In the genomic region with DNA sequence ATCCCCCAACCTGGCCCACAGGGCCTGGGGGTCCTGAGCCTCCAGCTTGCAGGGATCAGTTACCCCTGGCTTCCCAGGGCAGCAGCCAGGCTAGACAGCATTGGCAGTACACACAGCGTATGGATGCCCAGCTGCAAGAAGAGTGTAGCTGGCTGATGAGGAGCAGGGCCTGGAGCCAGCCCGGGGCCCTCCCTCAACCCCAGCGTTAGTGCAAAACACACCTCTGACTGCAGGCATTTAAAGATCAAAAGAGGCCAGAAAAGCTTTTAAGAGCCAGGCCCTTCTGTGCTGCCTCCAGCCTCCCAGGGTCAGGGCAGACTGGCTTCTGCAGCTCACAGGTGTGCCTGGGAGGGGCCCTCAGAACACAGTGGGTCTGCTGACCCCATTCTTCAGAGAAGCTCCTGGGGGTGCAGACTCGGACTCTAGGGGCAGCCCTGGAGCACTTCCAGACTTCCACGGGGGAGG, we compare ENCODE assay signal across 27 cellular contexts.
DNase-seq lines count a peak whose midpoint lies in the region; ATAC-seq and TF ChIP-seq lines count a peak whose summit lies in the region.
"Had no signal": no experiment of that assay in that cellular context is flagged by ENCODE, and none has a peak within 500 bp of the region (broad histone marks: within the 10 kb centered on the region; RNA-seq: fewer than 3 reads in every experiment).

No MANE protein-coding gene starts in this region.

- H3K4me3 ChIP-seq in right atrium auricular region (no peak overlapping the region), neural progenitor cell (no peak overlapping the region)
- H3K4me3 ChIP-seq: ascending aorta, BLaER1, colonic mucosa, right lobe of liver, transverse colon had no signal

- peaks cover 2% of the 10 kb centered on the region for H3K36me3 Mint-ChIP-seq in neural progenitor cell
- no peaks in the 10 kb centered on the region for H3K36me3 Mint-ChIP-seq in osteocyte (ENCODE audit: unreplicated experiment)
- H3K36me3 Mint-ChIP-seq: activated naive CD8-positive, alpha-beta T cell treated with anti-CD3 and anti-CD28 coated beads for 36 hours had no signal

- ATAC-seq in left cardiac atrium (no peak), GM19452 (IDR thresholded peaks at IDR 0.05; ENCODE audit: unreplicated experiment) (no peak)
- ATAC-seq: activated CD8-positive, alpha-beta T cell treated with anti-CD3 and anti-CD28 coated beads, Interleukin-2, amount 10 ng/mL, durations not matched to agents 7 days and 5 days; left ventricle myocardium superior; right lobe of liver had no signal

- H3K4me1 Mint-ChIP-seq in neural progenitor cell = peaks cover 37% of the 10 kb centered on the region
- H3K4me1 Mint-ChIP-seq in osteocyte (ENCODE audit: unreplicated experiment) = peaks cover 25% of the 10 kb centered on the region

- H2AFZ ChIP-seq in neural progenitor cell (replicated peaks) = no peak overlapping the region

- intact Hi-C loops in left cardiac atrium (cut with DNase I) = no loop called here

- peaks cover 5% of the 10 kb centered on the region for H3K27me3 Mint-ChIP-seq in neural progenitor cell (ENCODE audit: insufficient read depth, low read depth)
- no peaks in the 10 kb centered on the region for H3K27me3 Mint-ChIP-seq in osteocyte (ENCODE audit: unreplicated experiment)
- H3K27me3 Mint-ChIP-seq: activated naive CD8-positive, alpha-beta T cell treated with anti-CD3 and anti-CD28 coated beads for 36 hours; progenitor cell of endocrine pancreas had no signal

- peak overlapping the region; percentile 60 for H3K27ac Mint-ChIP-seq in neural progenitor cell
- no peak overlapping the region for H3K27ac Mint-ChIP-seq in osteocyte (ENCODE audit: unreplicated experiment)
- H3K27ac Mint-ChIP-seq: activated CD8-positive, alpha-beta T cell treated with anti-CD3 and anti-CD28 coated beads, Interleukin-2, amount 10 ng/mL, durations not matched to agents 7 days and 5 days; activated naive CD8-positive, alpha-beta T cell treated with anti-CD3 and anti-CD28 coated beads for 36 hours; activated T-helper 2 cell treated with anti-CD3 and anti-CD28 coated beads, Interferon-gamma antibody, Interleukin-2, Interleukin-4, amounts not matched to agents 10 μg/mL and 5 μg/mL and 100 μg/mL, durations not matched to agents 14 hours and 24 hours and 36 hours; progenitor cell of endocrine pancreas had no signal

- no peak overlapping the region for H3K27ac ChIP-seq in right atrium auricular region
- H3K27ac ChIP-seq in RWPE1 = peak overlapping the region; percentile 99
- no peak overlapping the region for H3K27ac ChIP-seq in neural progenitor cell
- H3K27ac ChIP-seq: BLaER1, colonic mucosa, epithelial cell of prostate, right lobe of liver, transverse colon had no signal

- CTCF ChIA-PET in RWPE1 (lab: Yijun Ruan, JAX) = interaction anchor here (0.7 to 0.8 kb wide), 2 partner anchors 10 to 11 kb away, joined by 3 to 4 read pairs; no protein-coding TSS in a partner anchor

- no peak for TF ChIP-seq CTCF in right atrium auricular region (IDR thresholded peaks at IDR 0.05)
- no peak for TF ChIP-seq CTCF in RWPE1 (conservative IDR thresholded peaks at IDR 0.05; ENCODE audit: low read depth)
- no peak for TF ChIP-seq CTCF in neural progenitor cell (IDR thresholded peaks at IDR 0.05)
- TF ChIP-seq CTCF in osteocyte (IDR thresholded peaks at IDR 0.05) = no peak

- H3K36me3 ChIP-seq in right atrium auricular region (no peaks in the 10 kb centered on the region), neural progenitor cell (no peaks in the 10 kb centered on the region)
- H3K36me3 ChIP-seq: colonic mucosa, transverse colon had no signal

- DNase-seq in left cardiac atrium (peak; percentile 18), right atrium auricular region (ENCODE audit: low spot score) (no peak), RWPE1 (ENCODE audit: low spot score) (no peak), neural progenitor cell (ENCODE audit: low spot score) (no peak), NCI-H2227 treated with DMSO at 0.1 percent for 48 hours (lab: John Stamatoyannopoulos, UW) (no peak), osteocyte (ENCODE audit: extremely low spot score, unreplicated experiment) (no peak)
- no peak for DNase-seq in NK-92 treated with Interleukin-12 subunit alpha and Interleukin-12 subunit beta, amount 100 ng/mL, for 24 hours (lab: John Stamatoyannopoulos, UW)
- DNase-seq: activated CD8-positive, alpha-beta T cell treated with anti-CD3 and anti-CD28 coated beads, Interleukin-2, amount 10 ng/mL, durations not matched to agents 7 days and 5 days; activated naive CD8-positive, alpha-beta T cell treated with anti-CD3 and anti-CD28 coated beads for 36 hours; colonic mucosa; effector CD4-positive, alpha-beta T cell; HCEC 1CT; IMR-90; left ventricle myocardium superior; NCI-H187; NCI-H526; SHP77 treated with DMSO at 0.1 percent for 48 hours; stimulated activated CD4-positive, alpha-beta T cell treated with anti-CD3 and anti-CD28 coated beads, Interleukin-12 subunit alpha, Interleukin-12 subunit beta, amount 100 ng/mL, for 4 hours; stimulated activated CD4-positive, alpha-beta T cell treated with anti-CD3 and anti-CD28 coated beads, Interleukin-2, amount 100 ng/mL, for 48 hours; transverse colon had no signal

- H3K9me3 ChIP-seq in right atrium auricular region (no peaks in the 10 kb centered on the region), neural progenitor cell (ENCODE audit: low read depth) (no peaks in the 10 kb centered on the region)
- H3K9me3 ChIP-seq: ascending aorta, BLaER1, colonic mucosa, right lobe of liver, transverse colon had no signal

- H3K9me3 Mint-ChIP-seq in neural progenitor cell (no peaks in the 10 kb centered on the region), osteocyte (ENCODE audit: unreplicated experiment) (no peaks in the 10 kb centered on the region)
- H3K9me3 Mint-ChIP-seq: activated naive CD8-positive, alpha-beta T cell treated with anti-CD3 and anti-CD28 coated beads for 36 hours; activated T-helper 2 cell treated with anti-CD3 and anti-CD28 coated beads, Interferon-gamma antibody, Interleukin-2, Interleukin-4, amounts not matched to agents 10 μg/mL and 5 μg/mL and 100 μg/mL, durations not matched to agents 14 hours and 24 hours and 36 hours had no signal

- no peaks in the 10 kb centered on the region for H4K20me1 ChIP-seq in neural progenitor cell (ENCODE audit: low read depth)
- H4K20me1 ChIP-seq: BLaER1 had no signal

- POLR2A ChIA-PET in RWPE1 (lab: Yijun Ruan, JAX; ENCODE audit: low non-redundant PET) = no interaction called here

- H3K4me1 ChIP-seq in right atrium auricular region (peaks cover 0 to 37% of the 10 kb centered on the region in 2 donors), neural progenitor cell (peaks cover 12% of the 10 kb centered on the region)

- H3K4me3 Mint-ChIP-seq in neural progenitor cell = no peak overlapping the region
- H3K4me3 Mint-ChIP-seq in osteocyte (ENCODE audit: unreplicated experiment) = no peak overlapping the region
- H3K4me3 Mint-ChIP-seq: activated CD8-positive, alpha-beta T cell treated with anti-CD3 and anti-CD28 coated beads, Interleukin-2, amount 10 ng/mL, durations not matched to agents 7 days and 5 days; activated naive CD8-positive, alpha-beta T cell treated with anti-CD3 and anti-CD28 coated beads for 36 hours had no signal

- H3F3A ChIP-seq in neural progenitor cell (ENCODE audit: low read depth) = no peaks in the 10 kb centered on the region

- H3K27me3 ChIP-seq in right atrium auricular region (no peaks in the 10 kb centered on the region), neural progenitor cell (no peaks in the 10 kb centered on the region)
- H3K27me3 ChIP-seq: ascending aorta, BLaER1, colonic mucosa, right lobe of liver, transverse colon had no signal

- H3K4me2 ChIP-seq in neural progenitor cell = peak overlapping the region; percentile 35
- H3K4me2 ChIP-seq: BLaER1 had no signal

- no peaks in the 10 kb centered on the region for H3K79me2 ChIP-seq in neural progenitor cell (ENCODE audit: low read depth)

- no peak overlapping the region for H3K9ac ChIP-seq in neural progenitor cell
- H3K9ac ChIP-seq: BLaER1 had no signal
